In the genomic region with DNA sequence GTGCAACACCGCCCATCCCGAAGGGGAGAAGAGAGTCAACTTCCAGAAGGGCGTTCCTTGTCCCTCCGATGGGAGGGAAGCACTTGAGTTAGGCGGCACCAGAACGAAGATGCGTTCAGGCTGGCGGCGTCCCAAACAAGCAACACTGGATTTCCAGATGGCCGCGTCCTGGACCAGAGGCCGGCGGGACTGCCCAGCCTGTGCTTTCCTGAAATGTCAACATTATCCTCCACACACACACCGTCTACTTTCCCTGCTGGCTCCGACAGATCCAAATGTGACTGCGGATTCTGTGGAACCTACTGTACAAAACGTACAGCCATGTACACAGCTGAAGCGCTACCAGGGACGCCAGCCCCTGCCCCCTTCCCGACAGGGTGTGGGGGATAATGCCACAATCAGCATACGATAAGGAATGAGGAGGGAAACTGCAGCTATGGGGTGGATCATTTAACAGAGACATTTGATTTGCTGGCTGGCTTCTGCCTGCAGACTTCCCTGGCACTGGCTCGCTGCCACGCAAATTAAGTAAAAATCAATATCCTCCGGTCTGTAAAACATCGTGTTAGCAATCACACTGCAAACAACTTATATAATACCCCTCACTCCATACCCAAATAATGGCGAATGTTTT, we compare ENCODE assay signal across 11 cellular contexts.
A peak's percentile ranks its signal among the peaks of the same experiment; 100 is the strongest.
DNase-seq lines count a peak whose midpoint lies in the region; ATAC-seq, FAIRE-seq and TF ChIP-seq lines count a peak whose summit lies in the region.
"Had no signal": no experiment of that assay in that cellular context is flagged by ENCODE, and none has a peak within 500 bp of the region (broad histone marks: within the 10 kb centered on the region; RNA-seq: fewer than 3 reads in every experiment).

No MANE protein-coding gene starts in this region.

- H3K36me3 ChIP-seq in IMR-90 (ENCODE audit: control insufficient read depth, insufficient read depth, low read length) (peaks cover 24% of the 10 kb centered on the region), small intestine (ENCODE audit: control insufficient read depth in 2 of 2, insufficient read depth in 2 of 2, low read length in 2 of 2) (peaks cover 0 to 2% of the 10 kb centered on the region in 2 donors)
- no peaks in the 10 kb centered on the region for H3K36me3 ChIP-seq in effector memory CD4-positive, alpha-beta T cell (ENCODE audit: control insufficient read depth, insufficient read depth, low read length)

- CTCF ChIA-PET in IMR-90 (lab: Yijun Ruan, JAX) (no interaction called here), Calu3 (lab: Charles Lee) (no interaction called here)

- H3K36me3 Mint-ChIP-seq in Calu3 (ENCODE audit: insufficient read depth, unreplicated experiment), result peaks cover 23% of the 10 kb centered on the region
- H3K36me3 Mint-ChIP-seq: activated naive CD8-positive, alpha-beta T cell had no signal

- H3K9me1 ChIP-seq in IMR-90 (ENCODE audit: insufficient read depth, low read length), result peaks cover 26% of the 10 kb centered on the region

- H3K79me1 ChIP-seq in IMR-90 (ENCODE audit: low read depth in 1 of 2, low read length in 2 of 2), result peaks cover 48 to 98% of the 10 kb centered on the region in 2 experiments

- H3K9me3 Mint-ChIP-seq in Calu3 (ENCODE audit: low read depth, unreplicated experiment), result no peaks in the 10 kb centered on the region

- no peak for ATAC-seq in IMR-90 (ENCODE audit: low read depth)
- ATAC-seq in right cardiac atrium, result peak; percentile 53 to 62
- no peak for ATAC-seq in GM18505 (IDR thresholded peaks at IDR 0.05; ENCODE audit: unreplicated experiment)
- ATAC-seq: K562 had no signal

- peak overlapping the region; percentile 34; the same call in 1 of the 2 replicates for H3K23ac ChIP-seq in IMR-90 (ENCODE audit: low read depth, low read length)

- H3K4me1 ChIP-seq in IMR-90 (ENCODE audit: control insufficient read depth, insufficient read depth, low read length) (peaks cover 22% of the 10 kb centered on the region), right cardiac atrium (ENCODE audit: control insufficient read depth, insufficient read depth, low read length) (peaks cover 27% of the 10 kb centered on the region), small intestine (ENCODE audit: control insufficient read depth in 2 of 2, insufficient read depth in 1 of 2, low read depth in 1 of 2, low read length in 1 of 2) (peaks cover 2 to 6% of the 10 kb centered on the region in 2 donors)
- no peaks in the 10 kb centered on the region for H3K4me1 ChIP-seq in effector memory CD4-positive, alpha-beta T cell (ENCODE audit: control insufficient read depth, insufficient read depth, low read length, poor library complexity, severe bottlenecking)

- POLR2A ChIA-PET in IMR-90 (lab: Charles Lee; ENCODE audit: unreplicated experiment), result no interaction called here

- no peak for FAIRE-seq in small intestine (lab: Jason Lieb, UNC)
- FAIRE-seq: K562 had no signal

- dilution Hi-C loops in IMR-90 (cut with HindIII; ENCODE audit: low sequenced_read_pairs, unreplicated experiment), result no loop called here

- TF ChIP-seq POLR2A in IMR-90 (IDR thresholded peaks at IDR 0.05; ENCODE audit: low read depth, low read length) (no peak), GM18505 (IDR thresholded peaks at IDR 0.05; ENCODE audit: borderline replicate concordance, extremely low read depth, insufficient read depth, insufficient read length) (no peak)

- TF ChIP-seq RAD21 in IMR-90 (IDR thresholded peaks at IDR 0.05; ENCODE audit: low read length), result no peak

- no peak overlapping the region; the same call in 1 of the 2 replicates for H3K4me2 ChIP-seq in IMR-90 (ENCODE audit: low read depth, low read length)

- H3K9ac ChIP-seq in IMR-90 (ENCODE audit: low read depth, low read length), result no peak overlapping the region

- H3K4ac ChIP-seq in IMR-90 (ENCODE audit: low read depth, low read length), result no peak overlapping the region; the same call in 1 of the 2 replicates

- H2AK5ac ChIP-seq in IMR-90 (ENCODE audit: low read depth, low read length), result peak overlapping the region; percentile 73; the same call in 1 of the 2 replicates

- no peak overlapping the region for H2BK15ac ChIP-seq in IMR-90 (ENCODE audit: low read depth, low read length)

- TF ChIP-seq CTCF in IMR-90 (conservative IDR thresholded peaks at IDR 0.05; ENCODE audit: low read depth, low read length), result no peak
- no peak for TF ChIP-seq CTCF in Calu3 (IDR thresholded peaks at IDR 0.05; ENCODE audit: unreplicated experiment)

- H3K27ac ChIP-seq in IMR-90 (ENCODE audit: insufficient read depth, low read length), result no peak overlapping the region
- peak overlapping the region; percentile 63 for H3K27ac ChIP-seq in right cardiac atrium (ENCODE audit: low read length)
- peak overlapping the region in 1 of 2 donors; percentile 63 for H3K27ac ChIP-seq in small intestine (ENCODE audit: low read depth in 1 of 2, low read length in 1 of 2)
- H3K27ac ChIP-seq in effector memory CD4-positive, alpha-beta T cell (ENCODE audit: insufficient read depth, low read length, poor library complexity, severe bottlenecking), result no peak overlapping the region

- in situ Hi-C loops in IMR-90 (cut with MboI; ENCODE audit: low sequenced_read_pairs), result no loop called here

- H4K91ac ChIP-seq in IMR-90 (ENCODE audit: insufficient read depth, low read depth, low read length), result no peak overlapping the region

- no peak overlapping the region for H3K14ac ChIP-seq in IMR-90 (replicated peaks; ENCODE audit: low read depth, low read length)

- no peak overlapping the region for H3K18ac ChIP-seq in IMR-90 (ENCODE audit: low read depth, low read length)

- H3K27me3 Mint-ChIP-seq in Calu3 (ENCODE audit: unreplicated experiment), result no peaks in the 10 kb centered on the region
- H3K27me3 Mint-ChIP-seq: activated naive CD8-positive, alpha-beta T cell had no signal

- WGBS in IMR-90 (ENCODE audit: extremely low coverage in 2 of 2, insufficient read length in 1 of 2), 2 experiments, result no CpG with 5 or more reads among the region's 26 CpGs
- 27% methylated on average over 26 of the region's 26 CpGs for WGBS in right cardiac atrium
- WGBS in small intestine, 3 donors, result 13 to 40% (median 27%) methylated on average over 26 of the region's 26 CpGs

- no peak overlapping the region for H3K56ac ChIP-seq in IMR-90 (ENCODE audit: extremely low read depth, insufficient read depth, low read length)

- intact Hi-C loops in IMR-90 (cut with micrococcal nuclease) (no loop called here), right cardiac atrium (cut with DNase I) (no loop called here), Calu3 (cut with micrococcal nuclease; ENCODE audit: unreplicated experiment) (no loop called here)

- H3K27me3 ChIP-seq in IMR-90 (ENCODE audit: control insufficient read depth, insufficient read depth, low read length) (no peaks in the 10 kb centered on the region), right cardiac atrium (ENCODE audit: control insufficient read depth, insufficient read depth) (no peaks in the 10 kb centered on the region), small intestine (ENCODE audit: control insufficient read depth in 2 of 2, insufficient read depth in 2 of 2, low read length in 2 of 2) (no peaks in the 10 kb centered on the region)
- H3K27me3 ChIP-seq in effector memory CD4-positive, alpha-beta T cell (replicated peaks; ENCODE audit: control insufficient read depth, insufficient read depth, low read length, poor library complexity, severe bottlenecking), result no peaks in the 10 kb centered on the region

- peak overlapping the region; percentile 35 for H2AFZ ChIP-seq in IMR-90 (replicated peaks; ENCODE audit: low read length, poor library complexity)

- no TSS peak for BruUV-seq in IMR-90 (replicated peaks; lab: Mats Ljungman, UMichigan)
- BruUV-seq in Calu3 (replicated peaks; lab: Mats Ljungman, UMichigan), result no TSS peak

- no peak overlapping the region; the same call in 1 of the 2 replicates for H4K5ac ChIP-seq in IMR-90 (ENCODE audit: low read depth, low read length)

- H4K8ac ChIP-seq in IMR-90 (ENCODE audit: low read depth in 2 of 2, low read length in 2 of 2), result peak overlapping the region in 1 of 2 experiments; percentile 16; a peak in 1 of 4 replicates

- no peaks in the 10 kb centered on the region for H3K4me1 Mint-ChIP-seq in Calu3 (ENCODE audit: low read depth, unreplicated experiment)

- H3K4me3 Mint-ChIP-seq in Calu3 (ENCODE audit: low read depth, unreplicated experiment), result no peak overlapping the region
- H3K4me3 Mint-ChIP-seq: activated naive CD8-positive, alpha-beta T cell had no signal

- H3K9me3 ChIP-seq in IMR-90 (ENCODE audit: control insufficient read depth, insufficient read depth, low read length), result no peaks in the 10 kb centered on the region
- no peaks in the 10 kb centered on the region for H3K9me3 ChIP-seq in right cardiac atrium (ENCODE audit: control insufficient read depth, low read length)
- no peaks in the 10 kb centered on the region for H3K9me3 ChIP-seq in small intestine (ENCODE audit: control insufficient read depth, low read depth)
- no peaks in the 10 kb centered on the region for H3K9me3 ChIP-seq in effector memory CD4-positive, alpha-beta T cell (ENCODE audit: control insufficient read depth, low read length)

- DNase-seq in IMR-90, result no peak
- peak; percentile 56 for DNase-seq in SHP77 treated with DMSO at 0.1 percent for 48 hours (lab: John Stamatoyannopoulos, UW)
- DNase-seq in right cardiac atrium, result peak; percentile 73 to 91 (median 87)
- DNase-seq in small intestine, result peak; percentile 65
- DNase-seq in Calu3, result no peak
- DNase-seq in A172 (ENCODE audit: low spot score), result no peak
- DNase-seq in effector memory CD4-positive, alpha-beta T cell, result no peak
- DNase-seq: T-helper 2 cell had no signal

- no peak overlapping the region for H2AK9ac ChIP-seq in IMR-90 (replicated peaks; ENCODE audit: low read depth, low read length, poor library complexity)

- H3K27ac Mint-ChIP-seq in Calu3 (ENCODE audit: unreplicated experiment), result no peak overlapping the region
- H3K27ac Mint-ChIP-seq: activated naive CD8-positive, alpha-beta T cell had no signal

- peaks cover 96% of the 10 kb centered on the region for H4K20me1 ChIP-seq in IMR-90 (ENCODE audit: insufficient read depth, low read length)

- H2BK120ac ChIP-seq in IMR-90 (ENCODE audit: low read depth, low read length), result no peak overlapping the region

- no peak overlapping the region for H2BK20ac ChIP-seq in IMR-90 (ENCODE audit: low read depth, low read length)

- H2BK5ac ChIP-seq in IMR-90 (ENCODE audit: low read depth, low read length, poor library complexity, severe bottlenecking), result no peak overlapping the region

- no peak overlapping the region for H3K4me3 ChIP-seq in IMR-90 (ENCODE audit: insufficient read depth, low read depth, low read length)
- H3K4me3 ChIP-seq in right cardiac atrium (ENCODE audit: low read length), result no peak overlapping the region
- H3K4me3 ChIP-seq in small intestine (ENCODE audit: low read depth in 1 of 2, low read length in 2 of 2), result no peak overlapping the region
- H3K4me3 ChIP-seq in effector memory CD4-positive, alpha-beta T cell (ENCODE audit: insufficient read depth, low read depth, low read length, poor library complexity, severe bottlenecking), result no peak overlapping the region
- H3K4me3 ChIP-seq: K562 had no signal

TF ChIP-seq in IMR-90, 13 proteins besides CTCF, POLR2A, EP300 and RAD21:
- TF ChIP-seq FOS (IDR thresholded peaks at IDR 0.05; ENCODE audit: low read depth, low read length) (no peak), NFE2L2 (IDR thresholded peaks at IDR 0.05; ENCODE audit: low read depth, low read length) (no peak)

Comparison
In these comparisons a context has a peak if more than half of its experiments do, and no peak if none do; other contexts are left out.
1. ATAC-seq: peak in right cardiac atrium (2 of 2); none in IMR-90 (single experiment) and GM18505 (single experiment).
2. DNase-seq: peak in SHP77 treated with DMSO at 0.1 percent for 48 hours (single experiment), right cardiac atrium (3 of 3) and small intestine (single experiment); none in IMR-90 (single experiment), Calu3 (single experiment), A172 (single experiment) and effector memory CD4-positive, alpha-beta T cell (0 of 3).